21 cellular contexts compared by ENCODE assay signal in the genomic region with DNA sequence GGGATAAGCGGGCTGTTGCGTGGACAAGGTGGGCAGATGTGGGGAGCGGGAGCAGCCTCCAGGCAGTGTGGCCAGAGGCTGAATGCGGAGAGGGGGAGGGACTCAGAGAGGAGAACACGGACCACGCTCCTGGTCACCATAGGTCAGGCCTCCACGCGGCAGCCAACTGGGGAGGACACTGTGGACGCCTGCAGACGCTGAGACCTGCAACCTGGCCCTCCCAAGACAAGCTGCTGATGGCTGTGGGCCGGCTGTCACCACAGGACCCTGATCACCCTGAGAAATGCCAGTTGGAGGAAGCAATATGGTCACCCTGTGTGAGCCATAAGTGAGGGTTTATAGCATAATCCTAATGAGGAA. TPM values are rescaled to one million over a fixed set of nuclear protein-coding genes. Genes with fewer than 3 reads are reported as not detected.
A peak's percentile ranks its signal among the peaks of the same experiment; 100 is the strongest.
DNase-seq lines count a peak whose midpoint lies in the region; ATAC-seq, FAIRE-seq and TF ChIP-seq lines count a peak whose summit lies in the region.
"Had no signal": no experiment of that assay in that cellular context is flagged by ENCODE, and none has a peak within 500 bp of the region (broad histone marks: within the 10 kb centered on the region; RNA-seq: fewer than 3 reads in every experiment).

No MANE protein-coding gene starts in this region.

- WGBS in trophoblast cell (ENCODE audit: extremely low coverage, insufficient coverage, insufficient read length) = no CpG with 5 or more reads among the region's 11 CpGs

- ATAC-seq in left cardiac atrium (no peak), GM21515 (IDR thresholded peaks at IDR 0.05; ENCODE audit: unreplicated experiment) (no peak), GM19035 (IDR thresholded peaks at IDR 0.05; ENCODE audit: unreplicated experiment) (no peak)
- ATAC-seq: T-cell had no signal

- intact Hi-C loops in CD14-positive monocyte (cut with micrococcal nuclease) = no loop called here
- intact Hi-C loops in left cardiac atrium (cut with DNase I) = no loop called here

- no peak overlapping the region for H3K4me3 Mint-ChIP-seq in CD14-positive monocyte
- H3K4me3 Mint-ChIP-seq: nephron progenitor cell, T-cell had no signal

- H3K27me3 Mint-ChIP-seq in CD14-positive monocyte (ENCODE audit: low read depth in 3 of 3) = peaks cover 0 to 5% (median 0%) of the 10 kb centered on the region in 3 donors
- H3K27me3 Mint-ChIP-seq: T-cell had no signal

- H3K4me1 ChIP-seq in trophoblast cell (ENCODE audit: control insufficient read depth in 1 of 2, insufficient read depth in 2 of 2, low read length in 2 of 2) = peaks cover 7 to 8% of the 10 kb centered on the region in 2 experiments

- H3K9me3 Mint-ChIP-seq in CD14-positive monocyte = peaks cover 0 to 2% (median 0%) of the 10 kb centered on the region in 7 donors
- H3K9me3 Mint-ChIP-seq: nephron progenitor cell, T-cell had no signal

- peaks cover 63% of the 10 kb centered on the region for H3K4me1 Mint-ChIP-seq in CD14-positive monocyte

- no peak overlapping the region for H2AK5ac ChIP-seq in trophoblast cell (ENCODE audit: low read length)

- H3K36me3 Mint-ChIP-seq in CD14-positive monocyte = peaks cover 51 to 60% of the 10 kb centered on the region in 2 donors

- H3K79me1 ChIP-seq in trophoblast cell (ENCODE audit: low read length) = no peaks in the 10 kb centered on the region

- H3K9me3 ChIP-seq in trophoblast cell (ENCODE audit: insufficient read depth, low read depth, low read length) = no peaks in the 10 kb centered on the region
- H3K9me3 ChIP-seq: testis had no signal

- H3K36me3 ChIP-seq in trophoblast cell (ENCODE audit: control insufficient read depth in 1 of 2, insufficient read depth in 2 of 2, low read length in 2 of 2) = peaks cover 55% of the 10 kb centered on the region in 2 experiments

- H4K12ac ChIP-seq in trophoblast cell (ENCODE audit: low read depth, low read length) = no peak overlapping the region

- no peak overlapping the region for H2BK5ac ChIP-seq in trophoblast cell (ENCODE audit: low read depth, low read length, poor library complexity)

- no peak overlapping the region for H2AFZ ChIP-seq in trophoblast cell (ENCODE audit: insufficient read depth, low read length, poor library complexity)

- peak overlapping the region in 5 of 7 donors; percentile 37 to 68 (median 56) for H3K27ac Mint-ChIP-seq in CD14-positive monocyte
- H3K27ac Mint-ChIP-seq: nephron progenitor cell, T-cell had no signal

- H3K14ac ChIP-seq in trophoblast cell (ENCODE audit: low read length) = no peak overlapping the region

- no peak overlapping the region for H2BK12ac ChIP-seq in trophoblast cell (ENCODE audit: low read length)

- peak overlapping the region; percentile 24 for H3K27ac ChIP-seq in RWPE1
- no peak overlapping the region for H3K27ac ChIP-seq in trophoblast cell (ENCODE audit: low read depth, low read length)
- H3K27ac ChIP-seq: testis had no signal

- H3K27me3 ChIP-seq in trophoblast cell (ENCODE audit: insufficient read depth, low read length) = no peaks in the 10 kb centered on the region
- H3K27me3 ChIP-seq: testis had no signal

- H4K91ac ChIP-seq in trophoblast cell (ENCODE audit: low read depth, low read length) = no peak overlapping the region

- H3K23ac ChIP-seq in trophoblast cell (ENCODE audit: low read length) = no peak overlapping the region

- no peak overlapping the region for H3K9ac ChIP-seq in trophoblast cell (ENCODE audit: low read length)

- no peak overlapping the region for H3K18ac ChIP-seq in trophoblast cell (ENCODE audit: low read length)

- TF ChIP-seq CTCF in CD14-positive monocyte (IDR thresholded peaks at IDR 0.05) (no peak), RWPE1 (conservative IDR thresholded peaks at IDR 0.05; ENCODE audit: low read depth) (no peak)

- no peak for FAIRE-seq in RCC 7860 (lab: Jason Lieb, UNC)
- FAIRE-seq: astrocyte, islet of Langerhans had no signal

- CTCF ChIA-PET in RWPE1 (lab: Yijun Ruan, JAX) = no interaction called here

- H3K4ac ChIP-seq in trophoblast cell (ENCODE audit: low read depth, low read length) = peak overlapping the region; percentile 1

- peaks cover 50% of the 10 kb centered on the region for H3K79me2 ChIP-seq in trophoblast cell (ENCODE audit: control insufficient read depth, insufficient read depth, low read length, poor library complexity)

- H4K8ac ChIP-seq in trophoblast cell (ENCODE audit: low read depth, low read length) = no peak overlapping the region

- DNase-seq in CD14-positive monocyte (ENCODE audit: low spot score) = peak; percentile 43
- no peak for DNase-seq in RWPE1 (ENCODE audit: low spot score)
- peak; percentile 10 for DNase-seq in left cardiac atrium
- DNase-seq in trophoblast cell = no peak
- no peak for DNase-seq in RCC 7860 (ENCODE audit: low spot score)
- no peak for DNase-seq in NCI-H82 (lab: John Stamatoyannopoulos, UW)
- DNase-seq: activated CD4-positive, alpha-beta T cell treated with anti-CD3 and anti-CD28 coated beads, Interleukin-2, amount 50 U/mL, for 48 hours; activated naive CD4-positive, alpha-beta T cell; activated T-cell treated with anti-CD3 and anti-CD28 coated beads for 4 hours; COR-L47; Karpas-422; NCI-H1048; NCI-H2029; NCI-H446 treated with DMSO at 0.1 percent for 48 hours; nephron progenitor cell; testis had no signal

- H3K4me3 ChIP-seq in trophoblast cell (ENCODE audit: low read depth, low read length) = no peak overlapping the region
- H3K4me3 ChIP-seq: testis had no signal

- no peak overlapping the region for H2BK120ac ChIP-seq in trophoblast cell (ENCODE audit: insufficient read depth, low read length, poor library complexity)

- no peak overlapping the region for H3K4me2 ChIP-seq in trophoblast cell (ENCODE audit: low read length)

- POLR2A ChIA-PET in RWPE1 (lab: Yijun Ruan, JAX; ENCODE audit: low non-redundant PET) = no interaction called here

RNA-seq across cellular contexts. Expression of gene LPCAT1, which starts 16.8 kb away (rescaled TPM):
- 10 to 100 TPM; 34.1 to 34.8 TPM for polyA plus RNA-seq in CD14-positive monocyte
- total RNA-seq in left cardiac atrium = 10 to 100 TPM; 17.5 to 22.7 TPM
- 199 and 206 TPM in 2 replicates for polyA plus RNA-seq in trophoblast cell (2013)

Comparison
In these comparisons a context has a peak if more than half of its experiments do, and no peak if none do; other contexts are left out.
1. DNase-seq: peak in CD14-positive monocyte (single experiment) and left cardiac atrium (single experiment); none in RWPE1 (single experiment), trophoblast cell (0 of 2), RCC 7860 (single experiment) and NCI-H82 (single experiment).